26 cellular contexts compared by ENCODE assay signal in genomic region chr12:114694436-114695304, GRCh38. TPM values are rescaled to one million over a fixed set of nuclear protein-coding genes. Genes with fewer than 3 reads are reported as not detected.
DNase-seq lines count a peak whose midpoint lies in the region; ATAC-seq and TF ChIP-seq lines count a peak whose summit lies in the region.
"Had no signal": no experiment of that assay in that cellular context is flagged by ENCODE, and none has a peak within 500 bp of the region (broad histone marks: within the 10 kb centered on the region; RNA-seq: fewer than 3 reads in every experiment).

No MANE protein-coding gene starts in this region.

- intact Hi-C loops in spleen (cut with DNase I; ENCODE audit: low total_unique reads): no loop called here

- no peaks in the 10 kb centered on the region for H3K9me3 Mint-ChIP-seq in type B pancreatic cell
- H3K9me3 Mint-ChIP-seq: activated naive CD8-positive, alpha-beta T cell treated with anti-CD3 and anti-CD28 coated beads, Interleukin-2, amount 50 U/mL, for 24 hours; T-helper 1 cell treated with Interleukin-12 subunit alpha and Interleukin-12 subunit beta and Interleukin-4 antibody, amounts not matched to agents 30 μg/mL and 1 μg/mL, for 36 hours had no signal

- TF ChIP-seq POLR2A in spleen (IDR thresholded peaks at IDR 0.05): no peak

- H3K27ac Mint-ChIP-seq in type B pancreatic cell: peak overlapping the region; percentile 76
- H3K27ac Mint-ChIP-seq: activated naive CD8-positive, alpha-beta T cell treated with anti-CD3 and anti-CD28 coated beads, Interleukin-2, amount 50 U/mL, for 24 hours; T-helper 1 cell treated with Interleukin-12 subunit alpha and Interleukin-12 subunit beta and Interleukin-4 antibody, amounts not matched to agents 30 μg/mL and 1 μg/mL, for 36 hours had no signal

- H3K4me1 ChIP-seq in RWPE2 (ENCODE audit: insufficient read depth, poor library complexity, severe bottlenecking) (peaks cover 31% of the 10 kb centered on the region), spleen (peaks cover 0 to 27% (median 11%) of the 10 kb centered on the region in 6 donors)

- H3K27ac ChIP-seq in RWPE2 (ENCODE audit: poor library complexity, severe bottlenecking): peak overlapping the region; percentile 96
- no peak overlapping the region for H3K27ac ChIP-seq in spleen
- H3K27ac ChIP-seq: BLaER1 treated with 17β-estradiol and CSF1 and Interleukin-3, amounts not matched to agents 10 nM and 100 nM; heart right ventricle; sigmoid colon had no signal

- 34 to 40% (median 37%) methylated on average over 12 of the region's 12 CpGs for WGBS in spleen, 5 donors

- peaks cover 97% of the 10 kb centered on the region for H3K27me3 Mint-ChIP-seq in type B pancreatic cell

- TF ChIP-seq CTCF in RWPE2 (IDR thresholded peaks at IDR 0.05; ENCODE audit: poor library complexity, severe bottlenecking) (no peak), type B pancreatic cell (conservative IDR thresholded peaks at IDR 0.05) (no peak), spleen (IDR thresholded peaks at IDR 0.05 in 8 of 11, conservative IDR thresholded peaks at IDR 0.05 in 3 of 11) (no peak)

- H3K9me3 ChIP-seq in RWPE2 (ENCODE audit: severe bottlenecking) (no peaks in the 10 kb centered on the region), spleen (peaks cover 0 to 4% (median 0%) of the 10 kb centered on the region in 8 donors)
- H3K9me3 ChIP-seq: heart right ventricle, MG63, mucosa of descending colon, sigmoid colon had no signal

- H3K27me3 ChIP-seq in RWPE2 (ENCODE audit: insufficient read depth, poor library complexity, severe bottlenecking): no peaks in the 10 kb centered on the region
- peaks cover 0 to 100% (median 94%) of the 10 kb centered on the region in 7 donors for H3K27me3 ChIP-seq in spleen (replicated peaks in 1 of 7)
- H3K27me3 ChIP-seq: MG63 had no signal

- peak; percentile 67 for ATAC-seq in RWPE2 (ENCODE audit: low read depth)
- ATAC-seq: activated naive CD8-positive, alpha-beta T cell treated with anti-CD3 and anti-CD28 coated beads, Interleukin-2, amount 50 U/mL, for 24 hours; heart right ventricle; K562; mucosa of descending colon; Panc1 had no signal

- H3K36me3 ChIP-seq in RWPE2 (ENCODE audit: low read depth) (no peaks in the 10 kb centered on the region), spleen (no peaks in the 10 kb centered on the region)
- H3K36me3 ChIP-seq: BLaER1 treated with 17β-estradiol and CSF1 and Interleukin-3, amounts not matched to agents 10 nM and 100 nM; heart right ventricle; MG63; sigmoid colon had no signal

- H3K36me3 Mint-ChIP-seq in type B pancreatic cell: peaks cover 3% of the 10 kb centered on the region

- DNase-seq in M059J (ENCODE audit: low read depth) (peak; percentile 36), RWPE2 (ENCODE audit: low spot score) (peak; percentile 62), left kidney (ENCODE audit: low read depth, low spot score) (peak; percentile 7), type B pancreatic cell (ENCODE audit: extremely low spot score, unreplicated experiment) (no peak), NCI-H2196 (lab: John Stamatoyannopoulos, UW; ENCODE audit: unreplicated experiment) (no peak), SHP77 (lab: John Stamatoyannopoulos, UW) (no peak), spleen (no peak)
- DNase-seq: activated CD8-positive, alpha-beta memory T cell treated with anti-CD3 and anti-CD28 coated beads for 24 hours; activated gamma-delta T cell treated with Interleukin-2 at 50 U/mL for 16 hours; activated naive CD8-positive, alpha-beta T cell treated with anti-CD3 and anti-CD28 coated beads, Interleukin-2, amount 50 U/mL, for 24 hours; activated T-cell treated with anti-CD3 and anti-CD28 coated beads, Interleukin-2, amount 50 U/mL, for 1 hour; cerebellar nuclear complex; heart right ventricle; MG63; mucosa of descending colon; NCI-H1417 treated with DMSO at 0.1 percent for 48 hours; NCI-H2171; NCI-H524; NK-92 treated with Interleukin-12 subunit alpha and Interleukin-12 subunit beta, amount 100 ng/mL, for 24 hours; sigmoid colon; stimulated activated CD8-positive, alpha-beta memory T cell treated with anti-CD3 and anti-CD28 coated beads, Interleukin-4, amount 100 ng/mL, for 48 hours had no signal

- H3K4me3 ChIP-seq in RWPE2 (ENCODE audit: severe bottlenecking) (no peak overlapping the region), spleen (no peak overlapping the region)
- H3K4me3 ChIP-seq: BLaER1 treated with 17β-estradiol and CSF1 and Interleukin-3, amounts not matched to agents 10 nM and 100 nM; heart right ventricle; K562; MG63; mucosa of descending colon; sigmoid colon had no signal

- H3K4me3 Mint-ChIP-seq in type B pancreatic cell: peak overlapping the region; percentile 94
- H3K4me3 Mint-ChIP-seq: activated naive CD8-positive, alpha-beta T cell treated with anti-CD3 and anti-CD28 coated beads, Interleukin-2, amount 50 U/mL, for 24 hours; T-helper 1 cell treated with Interleukin-12 subunit alpha and Interleukin-12 subunit beta and Interleukin-4 antibody, amounts not matched to agents 30 μg/mL and 1 μg/mL, for 36 hours had no signal

- peaks cover 61% of the 10 kb centered on the region for H3K4me1 Mint-ChIP-seq in type B pancreatic cell (ENCODE audit: unreplicated experiment)
- H3K4me1 Mint-ChIP-seq: activated naive CD8-positive, alpha-beta T cell treated with anti-CD3 and anti-CD28 coated beads, Interleukin-2, amount 50 U/mL, for 24 hours had no signal

RNA-seq across cellular contexts. Expression of gene TBX3, which starts 10.7 kb away (rescaled TPM):
- 50.3 and 90.4 TPM in 2 replicates for total RNA-seq in M059J (2014; rRNA removed; shearing (Covaris generic))
- total RNA-seq in type B pancreatic cell (ENCODE audit: low replicate concordance): 102 and 130 TPM in 2 replicates
- total RNA-seq in spleen: 10 to 100 TPM; 10.2 to 22.1 (median 16.3) TPM
- polyA plus RNA-seq in spleen: 1 to 10 TPM; 3.1 to 6.9 (median 3.5) TPM
- polyA plus RNA-seq: neural cell had no signal

Comparison
In these comparisons a context has a peak if more than half of its experiments do, and no peak if none do; other contexts are left out.
1. DNase-seq: peak in M059J (single experiment), RWPE2 (single experiment) and left kidney (single experiment); none in type B pancreatic cell (single experiment), NCI-H2196 (single experiment), SHP77 (0 of 2) and spleen (single experiment).